8 cellular contexts compared by ENCODE assay signal in the genomic region with DNA sequence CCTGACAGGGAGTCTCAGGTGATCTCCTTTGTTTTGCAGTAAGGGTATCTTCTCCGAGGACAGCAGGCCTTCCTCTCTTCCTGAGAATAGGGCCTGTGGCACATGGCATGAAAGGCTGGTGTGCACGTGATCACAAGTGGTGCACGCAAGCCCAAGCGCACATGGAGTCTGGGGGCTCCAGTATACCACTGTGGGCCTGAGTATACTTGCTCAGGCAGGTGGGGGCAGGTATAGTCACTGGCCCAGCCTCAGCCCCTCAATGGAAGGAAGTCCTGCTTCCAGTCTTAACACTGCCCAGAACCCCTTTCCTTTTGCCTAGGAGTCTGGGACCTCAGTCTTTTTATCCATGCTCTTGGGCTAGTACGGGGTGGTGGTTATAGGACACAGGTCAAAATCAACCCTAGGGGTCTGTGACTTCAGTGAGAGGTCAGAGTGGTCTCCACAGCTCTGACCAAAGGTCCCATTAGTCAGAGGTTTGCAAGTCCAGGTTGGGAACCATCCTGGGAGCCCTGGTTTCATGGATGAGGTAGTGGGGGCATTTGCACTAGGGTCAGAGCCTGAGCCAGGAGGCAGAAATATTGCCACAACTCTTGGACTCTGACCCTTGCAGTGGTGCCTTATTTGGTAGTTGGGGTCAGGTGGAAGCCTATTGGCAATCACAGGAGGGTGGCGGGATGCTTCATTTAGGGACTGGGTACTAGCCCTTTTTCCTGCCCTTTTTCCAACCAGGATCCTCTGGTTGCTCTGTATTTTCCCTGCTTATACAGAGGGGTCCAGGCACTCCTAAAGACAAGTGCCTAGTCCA. TPM values are rescaled to one million over a fixed set of nuclear protein-coding genes. Genes with fewer than 3 reads are reported as not detected.
A peak's percentile ranks its signal among the peaks of the same experiment; 100 is the strongest.
DNase-seq lines count a peak whose midpoint lies in the region; ATAC-seq, FAIRE-seq and TF ChIP-seq lines count a peak whose summit lies in the region.

No MANE protein-coding gene starts in this region.

- no peaks in the 10 kb centered on the region for H4K20me1 ChIP-seq in K562 (replicated peaks; ENCODE audit: control insufficient read depth, insufficient read depth, low read length)

- in situ Hi-C loops in K562 (cut with MboI): loop anchor here (25.0 kb wide), 1 partner anchor 270 kb away; the partner anchor contains the start of gene NICN1

- 98% methylated on average over 5 of the region's 6 CpGs for WGBS in K562 (ENCODE audit: insufficient coverage, low coverage, missing lambda C conversion rate)
- 90 to 97% methylated on average over 6 of the region's 6 CpGs for WGBS in lung, 2 donors

- H3K9me1 ChIP-seq in K562 (ENCODE audit: control insufficient read depth, insufficient read depth, low read length): no peaks in the 10 kb centered on the region

- TF ChIP-seq POLR2A in K562 (conservative IDR thresholded peaks at IDR 0.05): no peak

- peaks cover 2% of the 10 kb centered on the region for H3K36me3 ChIP-seq in cardiac muscle cell
- H3K36me3 ChIP-seq in K562 (ENCODE audit: control insufficient read depth, insufficient read depth, low read length): peaks cover 26% of the 10 kb centered on the region; the same call in 2 of the 3 replicates
- peaks cover 6 to 20% of the 10 kb centered on the region in 2 donors for H3K36me3 ChIP-seq in lung (ENCODE audit: control insufficient read depth in 2 of 2, insufficient read depth in 2 of 2, low read length in 2 of 2)
- peaks cover 13% of the 10 kb centered on the region for H3K36me3 ChIP-seq in upper lobe of right lung

- no peak for FAIRE-seq in K562 (lab: Jason Lieb, UNC)

- peak overlapping the region; percentile 97 for H2AFZ ChIP-seq in K562 (ENCODE audit: low read depth, low read length)

- H3K4me2 ChIP-seq in K562 (ENCODE audit: insufficient read depth, low read length): peak overlapping the region; percentile 76

- TF ChIP-seq CTCF in cardiac muscle cell (IDR thresholded peaks at IDR 0.05; ENCODE audit: low read depth, low read length) (no peak), K562 (IDR thresholded peaks at IDR 0.05 in 2 of 3, conservative IDR thresholded peaks at IDR 0.05 in 1 of 3; ENCODE audit: insufficient read depth in 2 of 3, low read depth in 1 of 3, low read length in 3 of 3) (no peak), lung (IDR thresholded peaks at IDR 0.05; ENCODE audit: control extremely low read depth, extremely low read depth) (no peak), upper lobe of right lung (IDR thresholded peaks at IDR 0.05) (no peak)

- intact Hi-C loops in left ventricle myocardium superior (cut with micrococcal nuclease) (no loop called here), K562 (cut with micrococcal nuclease) (loop anchor here (10.0 kb wide), 1 partner anchor 142 kb away; the partner anchor contains the start of genes IMPDH2 and NDUFAF3), upper lobe of right lung (cut with DNase I) (loop anchor here (5.0 kb wide), 1 partner anchor 280 kb away; no protein-coding TSS in a partner anchor)

- peaks cover 12% of the 10 kb centered on the region for H3K4me1 ChIP-seq in cardiac muscle cell (ENCODE audit: low read depth)
- H3K4me1 ChIP-seq in K562 (replicated peaks in 1 of 2; ENCODE audit: control insufficient read depth in 2 of 2, insufficient read depth in 2 of 2, low read length in 2 of 2): peaks cover 20 to 43% of the 10 kb centered on the region in 2 experiments; a peak in 4 of 5 replicates
- peaks cover 6 to 16% of the 10 kb centered on the region in 2 donors for H3K4me1 ChIP-seq in lung (ENCODE audit: control insufficient read depth in 2 of 2, insufficient read depth in 2 of 2, low read length in 2 of 2)
- peaks cover 30% of the 10 kb centered on the region for H3K4me1 ChIP-seq in upper lobe of right lung

- no TSS peak for BruUV-seq in K562 (replicated peaks; lab: Mats Ljungman, UMichigan)

- H3K27me3 ChIP-seq in cardiac muscle cell (no peaks in the 10 kb centered on the region), K562 (ENCODE audit: control insufficient read depth in 2 of 2, insufficient read depth in 2 of 2, low read length in 2 of 2) (no peaks in the 10 kb centered on the region), lung (ENCODE audit: control insufficient read depth, insufficient read depth) (no peaks in the 10 kb centered on the region), upper lobe of right lung (no peaks in the 10 kb centered on the region)

- no peak for TF ChIP-seq RAD21 in K562 (CRISPR knock-in tag; conservative IDR thresholded peaks at IDR 0.05 in 1 of 2, IDR thresholded peaks at IDR 0.05 in 1 of 2)

- POLR2A ChIA-PET in K562 (lab: Yijun Ruan, JAX): no interaction called here

- DNase-seq in cardiac muscle cell (ENCODE audit: low read depth in 1 of 2, low spot score in 1 of 2): no peak
- no peak for DNase-seq in left ventricle myocardium superior
- no peak for DNase-seq in K562 (ENCODE audit: extremely low read depth in 1 of 4, low spot score in 3 of 4)
- DNase-seq in lung (ENCODE audit: low spot score): no peak
- no peak for DNase-seq in upper lobe of right lung
- DNase-seq in NCI-H146 treated with DMSO at 0.1 percent for 48 hours (lab: John Stamatoyannopoulos, UW; ENCODE audit: unreplicated experiment): no peak
- no peak for DNase-seq in islet precursor cell

- H3K9ac ChIP-seq in K562 (ENCODE audit: insufficient read depth in 1 of 2, low read depth in 2 of 2, low read length in 2 of 2): peak overlapping the region in 1 of 2 experiments; percentile 91; a peak in 2 of 4 replicates

- CTCF ChIA-PET in K562 (lab: Yijun Ruan, JAX; ENCODE audit: low intra/inter-chr PET ratio): no interaction called here

- H3K79me2 ChIP-seq in K562 (ENCODE audit: control insufficient read depth, insufficient read depth, low read length): peaks cover 32% of the 10 kb centered on the region

- no peak overlapping the region for H3K27ac ChIP-seq in cardiac muscle cell
- H3K27ac ChIP-seq in K562 (ENCODE audit: extremely low read depth, low read depth, low read length): peak overlapping the region; percentile 82; the same call in 2 of the 3 replicates
- H3K27ac ChIP-seq in lung (ENCODE audit: low read depth in 1 of 2, low read length in 1 of 2): peak overlapping the region in 1 of 2 donors; percentile 74
- peak overlapping the region; percentile 86 for H3K27ac ChIP-seq in upper lobe of right lung

- H3K9me3 ChIP-seq in cardiac muscle cell (ENCODE audit: low read depth) (no peaks in the 10 kb centered on the region), K562 (replicated peaks; ENCODE audit: control insufficient read depth, insufficient read depth, low read depth, low read length) (peaks cover 5% of the 10 kb centered on the region; the same call in 1 of the 2 replicates), lung (ENCODE audit: control insufficient read depth in 2 of 2, insufficient read depth in 1 of 2, low read length in 1 of 2) (no peaks in the 10 kb centered on the region), upper lobe of right lung (no peaks in the 10 kb centered on the region)

- no peak for TF ChIP-seq EP300 in K562 (IDR thresholded peaks at IDR 0.05; ENCODE audit: low read length)

- peak overlapping the region; percentile 74 for H3K4me3 ChIP-seq in cardiac muscle cell
- peak overlapping the region; percentile 82; the same call in 1 of the 2 replicates for H3K4me3 ChIP-seq in K562
- peak overlapping the region; percentile 97 for H3K4me3 ChIP-seq in lung
- H3K4me3 ChIP-seq in upper lobe of right lung: peak overlapping the region; percentile 92

- ATAC-seq in left ventricle myocardium superior (no peak), K562 (no peak), lung (ENCODE audit: insufficient read depth, low FRiP score) (no peak), upper lobe of right lung (no peak), GM18867 (IDR thresholded peaks at IDR 0.05; ENCODE audit: unreplicated experiment) (no peak)

RNA-seq across cellular contexts. Expression of gene CCDC71, which starts 0.8 kb away (rescaled TPM):
- total RNA-seq in cardiac muscle cell (44.4 and 59.2 TPM in 2 replicates), left ventricle myocardium superior (10.2 TPM), K562 (2014; rRNA removed) (14.3 and 24.7 TPM in 2 replicates), K562 (2014; rRNA removed; fragmentation: Illumina TruSeq; extraction: Trizol) (5.6 and 7.4 TPM in 2 replicates), K562 (2015; rRNA removed; fragmentation: Illumina TruSeq; extraction: Trizol) (12.2 and 13.0 TPM in 2 replicates), K562 (2021) (18.4 and 18.7 TPM in 2 replicates), lung (10 to 100 TPM; 13.9 to 23.8 TPM), upper lobe of right lung (22.1 TPM)
- polyA plus RNA-seq in cardiac muscle cell (0.39 and 0.56 TPM in 2 replicates), K562 (2011; rRNA removed) (14.1 and 15.6 TPM in 2 replicates), K562 (2014; fragmentation: Illumina TruSeq; extraction: Trizol) (17.1 and 20.1 TPM in 2 replicates), K562 (2014; fragmentation: Nextera tagmentation; extraction: Ambion mirVana) (under 1 TPM; 0.13 to 0.31 TPM), K562 (2014; rRNA removed) (19.3 and 21.7 TPM in 2 replicates), lung (10 to 100 TPM; 16.3 to 29.3 TPM)
- 13.4 and 54.6 TPM in 2 replicates for total RNA-seq in K562 (2011; cell fraction: chromatin; rRNA removed; ENCODE audit: low replicate concordance)
- 53.7 and 63.5 TPM in 2 replicates for total RNA-seq in K562 (2011; cell fraction: nucleolus; rRNA removed)
- total RNA-seq in K562 (2011; cell fraction: nucleoplasm; rRNA removed): 22.3 and 35.1 TPM in 2 replicates
- 19.2 and 44.4 TPM in 2 replicates for polyA plus RNA-seq in K562 (2011; cell fraction: cytosol; rRNA removed)
- polyA plus RNA-seq in K562 (2011; cell fraction: nucleus; rRNA removed): 10.1 and 19.3 TPM in 2 replicates
- polyA plus RNA-seq in K562 (2012): 14.7 and 17.3 TPM in 2 replicates
- polyA minus RNA-seq in K562 (2011; rRNA and poly(A)+ RNA removed): 15.1 and 20.5 TPM in 2 replicates
- 12.4 and 16.3 TPM in 2 replicates for polyA minus RNA-seq in K562 (2011; cell fraction: cytosol; rRNA and poly(A)+ RNA removed)
- 27.5 and 33.1 TPM in 2 replicates for polyA minus RNA-seq in K562 (2011; cell fraction: nucleus; rRNA and poly(A)+ RNA removed)

RNA-seq across cellular contexts. Expression of gene KLHDC8B, which starts 4.4 kb away (rescaled TPM):
- total RNA-seq in cardiac muscle cell: 158 and 173 TPM in 2 replicates
- 162 and 188 TPM in 2 replicates for polyA plus RNA-seq in cardiac muscle cell
- total RNA-seq in left ventricle myocardium superior: 95.1 TPM
- 21.4 and 56.1 TPM in 2 replicates for total RNA-seq in K562 (2011; cell fraction: chromatin; rRNA removed; ENCODE audit: low replicate concordance)
- total RNA-seq in K562 (2011; cell fraction: nucleolus; rRNA removed): 52.7 and 60.5 TPM in 2 replicates
- 34.7 and 36.8 TPM in 2 replicates for total RNA-seq in K562 (2011; cell fraction: nucleoplasm; rRNA removed)
- 28.6 and 39.4 TPM in 2 replicates for total RNA-seq in K562 (2014; rRNA removed)
- total RNA-seq in K562 (2014; rRNA removed; fragmentation: Illumina TruSeq; extraction: Trizol): 23.3 and 25.2 TPM in 2 replicates
- total RNA-seq in K562 (2015; rRNA removed; fragmentation: Illumina TruSeq; extraction: Trizol): 24.1 and 25.6 TPM in 2 replicates
- total RNA-seq in K562 (2021): 32.9 and 34.1 TPM in 2 replicates
- 33.9 and 34.8 TPM in 2 replicates for polyA plus RNA-seq in K562 (2011; rRNA removed)
- polyA plus RNA-seq in K562 (2011; cell fraction: cytosol; rRNA removed): 32.7 and 43.1 TPM in 2 replicates
- polyA plus RNA-seq in K562 (2011; cell fraction: nucleus; rRNA removed): 49.0 and 53.6 TPM in 2 replicates
- 28.6 and 59.4 TPM in 2 replicates for polyA plus RNA-seq in K562 (2012)
- 24.1 and 30.4 TPM in 2 replicates for polyA plus RNA-seq in K562 (2014; fragmentation: Illumina TruSeq; extraction: Trizol)
- 1 to 10 TPM; 6.9 TPM for polyA plus RNA-seq in K562 (2014; fragmentation: Nextera tagmentation; extraction: Ambion mirVana)
- polyA plus RNA-seq in K562 (2014; rRNA removed): 20.2 and 25.5 TPM in 2 replicates
- polyA minus RNA-seq in K562 (2011; rRNA and poly(A)+ RNA removed): 24.4 and 28.8 TPM in 2 replicates
- 15.7 and 18.0 TPM in 2 replicates for polyA minus RNA-seq in K562 (2011; cell fraction: cytosol; rRNA and poly(A)+ RNA removed)
- polyA minus RNA-seq in K562 (2011; cell fraction: nucleus; rRNA and poly(A)+ RNA removed): 20.1 and 28.9 TPM in 2 replicates
- 10 to 100 TPM; 29.6 to 32.0 TPM for total RNA-seq in lung
- polyA plus RNA-seq in lung: 10 to 100 TPM; 19.4 to 32.5 TPM
- total RNA-seq in upper lobe of right lung: 22.4 TPM

RNA-seq across cellular contexts. Expression of gene LAMB2, which starts 34.1 kb away (rescaled TPM):
- 875 and 1,233 TPM in 2 replicates for total RNA-seq in cardiac muscle cell
- 615 and 708 TPM in 2 replicates for polyA plus RNA-seq in cardiac muscle cell
- 798 TPM for total RNA-seq in left ventricle myocardium superior
- 150 and 415 TPM in 2 replicates for total RNA-seq in K562 (2011; cell fraction: chromatin; rRNA removed; ENCODE audit: low replicate concordance)
- 171 and 192 TPM in 2 replicates for total RNA-seq in K562 (2011; cell fraction: nucleolus; rRNA removed)
- 123 and 131 TPM in 2 replicates for total RNA-seq in K562 (2011; cell fraction: nucleoplasm; rRNA removed)
- 11.1 and 16.2 TPM in 2 replicates for total RNA-seq in K562 (2014; rRNA removed)
- total RNA-seq in K562 (2014; rRNA removed; fragmentation: Illumina TruSeq; extraction: Trizol): 4.9 and 6.0 TPM in 2 replicates
- total RNA-seq in K562 (2015; rRNA removed; fragmentation: Illumina TruSeq; extraction: Trizol): 6.4 and 6.7 TPM in 2 replicates
- 17.5 and 17.9 TPM in 2 replicates for total RNA-seq in K562 (2021)
- polyA plus RNA-seq in K562 (2011; rRNA removed): 19.9 and 39.0 TPM in 2 replicates
- polyA plus RNA-seq in K562 (2011; cell fraction: cytosol; rRNA removed): 17.5 and 18.1 TPM in 2 replicates
- polyA plus RNA-seq in K562 (2011; cell fraction: nucleus; rRNA removed): 458 and 581 TPM in 2 replicates
- polyA plus RNA-seq in K562 (2012): 23.7 and 43.7 TPM in 2 replicates
- 17.2 and 18.4 TPM in 2 replicates for polyA plus RNA-seq in K562 (2014; fragmentation: Illumina TruSeq; extraction: Trizol)
- polyA plus RNA-seq in K562 (2014; fragmentation: Nextera tagmentation; extraction: Ambion mirVana): 1 to 10 TPM; 1.4 to 3.0 TPM
- polyA plus RNA-seq in K562 (2014; rRNA removed): 22.8 and 26.0 TPM in 2 replicates
- polyA minus RNA-seq in K562 (2011; rRNA and poly(A)+ RNA removed): 20.4 and 20.6 TPM in 2 replicates
- polyA minus RNA-seq in K562 (2011; cell fraction: cytosol; rRNA and poly(A)+ RNA removed): 13.8 and 22.3 TPM in 2 replicates
- polyA minus RNA-seq in K562 (2011; cell fraction: nucleus; rRNA and poly(A)+ RNA removed): 29.9 and 34.7 TPM in 2 replicates
- 100 to 1,000 TPM; 291 to 616 TPM for total RNA-seq in lung
- 100 to 1,000 TPM; 153 to 331 TPM for polyA plus RNA-seq in lung
- total RNA-seq in upper lobe of right lung: 489 TPM

RNA-seq across cellular contexts. Expression of gene USP19, which starts 46.3 kb away (rescaled TPM):
- total RNA-seq in cardiac muscle cell (103 and 122 TPM in 2 replicates), left ventricle myocardium superior (64.6 TPM), K562 (2014; rRNA removed) (38.1 and 42.0 TPM in 2 replicates), K562 (2014; rRNA removed; fragmentation: Illumina TruSeq; extraction: Trizol) (15.5 and 20.0 TPM in 2 replicates), K562 (2015; rRNA removed; fragmentation: Illumina TruSeq; extraction: Trizol) (20.8 and 25.2 TPM in 2 replicates), K562 (2021) (64.7 and 65.9 TPM in 2 replicates), lung (10 to 100 TPM; 49.9 to 63.1 TPM), upper lobe of right lung (63.9 TPM)
- polyA plus RNA-seq in cardiac muscle cell (50.5 and 61.8 TPM in 2 replicates), K562 (2011; rRNA removed) (36.9 and 43.3 TPM in 2 replicates), K562 (2014; fragmentation: Illumina TruSeq; extraction: Trizol) (34.9 and 37.6 TPM in 2 replicates), K562 (2014; fragmentation: Nextera tagmentation; extraction: Ambion mirVana) (under 1 TPM; 0.24 to 0.43 TPM), K562 (2014; rRNA removed) (37.9 and 47.7 TPM in 2 replicates), lung (10 to 100 TPM; 20.3 to 30.2 TPM)
- total RNA-seq in K562 (2011; cell fraction: chromatin; rRNA removed; ENCODE audit: low replicate concordance): 72.0 and 145 TPM in 2 replicates
- 82.7 and 95.3 TPM in 2 replicates for total RNA-seq in K562 (2011; cell fraction: nucleolus; rRNA removed)
- 51.1 and 55.9 TPM in 2 replicates for total RNA-seq in K562 (2011; cell fraction: nucleoplasm; rRNA removed)
- polyA plus RNA-seq in K562 (2011; cell fraction: cytosol; rRNA removed): 29.8 and 52.3 TPM in 2 replicates
- polyA plus RNA-seq in K562 (2011; cell fraction: nucleus; rRNA removed): 124 and 151 TPM in 2 replicates
- polyA plus RNA-seq in K562 (2012): 32.1 and 45.6 TPM in 2 replicates
- polyA minus RNA-seq in K562 (2011; rRNA and poly(A)+ RNA removed): 61.0 and 69.3 TPM in 2 replicates
- 30.9 and 34.9 TPM in 2 replicates for polyA minus RNA-seq in K562 (2011; cell fraction: cytosol; rRNA and poly(A)+ RNA removed)
- polyA minus RNA-seq in K562 (2011; cell fraction: nucleus; rRNA and poly(A)+ RNA removed): 32.2 and 36.4 TPM in 2 replicates
